1 cellular context compared by ENCODE assay signal in the genomic region with DNA sequence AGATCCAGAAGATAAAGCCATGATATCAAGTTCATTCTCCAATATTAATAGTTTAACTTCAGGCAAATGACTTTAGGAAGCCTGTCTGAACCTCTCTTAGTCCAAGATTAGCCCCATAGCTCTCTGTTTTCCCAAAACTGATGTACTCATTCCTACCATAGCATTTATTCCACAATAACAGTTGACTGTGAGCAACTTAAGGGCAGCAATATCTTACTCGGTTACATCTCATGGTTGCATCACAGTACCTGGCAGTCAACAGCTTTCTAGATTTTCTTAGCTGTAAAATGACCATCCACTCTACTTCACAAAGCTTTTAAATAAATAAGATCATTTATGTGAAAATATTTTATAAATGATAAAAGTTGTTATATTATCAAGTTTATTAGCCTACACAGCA.
TF ChIP-seq lines count a peak whose summit lies in the region.

No MANE protein-coding gene starts in this region.

TF ChIP-seq in HepG2, 621 proteins besides CTCF, POLR2A, EP300 and RAD21 (continued from another document):
- TF ChIP-seq ZFX (CRISPR knock-in tag; IDR thresholded peaks at IDR 0.05; ENCODE audit: low read depth): no peak
- TF ChIP-seq ZNF776 (CRISPR knock-in tag; IDR thresholded peaks at IDR 0.05): no peak
- no peak for TF ChIP-seq ZNF550 (CRISPR knock-in tag; IDR thresholded peaks at IDR 0.05; ENCODE audit: borderline replicate concordance)
- TF ChIP-seq ZNF274 (CRISPR knock-in tag; IDR thresholded peaks at IDR 0.05): no peak
- TF ChIP-seq ZNF431 (CRISPR knock-in tag; IDR thresholded peaks at IDR 0.05; ENCODE audit: borderline replicate concordance, low read depth): no peak
- TF ChIP-seq CBX1 (IDR thresholded peaks at IDR 0.05; ENCODE audit: low read depth): no peak
- TF ChIP-seq, protein P1, sequence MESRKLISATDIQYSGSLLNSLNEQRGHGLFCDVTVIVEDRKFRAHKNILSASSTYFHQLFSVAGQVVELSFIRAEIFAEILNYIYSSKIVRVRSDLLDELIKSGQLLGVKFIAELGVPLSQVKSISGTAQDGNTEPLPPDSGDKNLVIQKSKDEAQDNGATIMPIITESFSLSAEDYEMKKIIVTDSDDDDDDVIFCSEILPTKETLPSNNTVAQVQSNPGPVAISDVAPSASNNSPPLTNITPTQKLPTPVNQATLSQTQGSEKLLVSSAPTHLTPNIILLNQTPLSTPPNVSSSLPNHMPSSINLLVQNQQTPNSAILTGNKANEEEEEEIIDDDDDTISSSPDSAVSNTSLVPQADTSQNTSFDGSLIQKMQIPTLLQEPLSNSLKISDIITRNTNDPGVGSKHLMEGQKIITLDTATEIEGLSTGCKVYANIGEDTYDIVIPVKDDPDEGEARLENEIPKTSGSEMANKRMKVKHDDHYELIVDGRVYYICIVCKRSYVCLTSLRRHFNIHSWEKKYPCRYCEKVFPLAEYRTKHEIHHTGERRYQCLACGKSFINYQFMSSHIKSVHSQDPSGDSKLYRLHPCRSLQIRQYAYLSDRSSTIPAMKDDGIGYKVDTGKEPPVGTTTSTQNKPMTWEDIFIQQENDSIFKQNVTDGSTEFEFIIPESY (CRISPR knock-in tag; IDR thresholded peaks at IDR 0.05): no peak
- TF ChIP-seq IRF2 (CRISPR knock-in tag; IDR thresholded peaks at IDR 0.05): no peak
- no peak for TF ChIP-seq PHF8 (CRISPR knock-in tag; IDR thresholded peaks at IDR 0.05)
